Comparison of ENCODE assay signal across 16 cellular contexts in genomic region chr21:39972471-39972870, GRCh38.
"Had no signal": no experiment of that assay in that cellular context is flagged by ENCODE, and none has a peak within 500 bp of the region (broad histone marks: within the 10 kb centered on the region; RNA-seq: fewer than 3 reads in every experiment).

No MANE protein-coding gene starts in this region.

- H3K36me3 Mint-ChIP-seq: natural killer cell treated with Interleukin-12 subunit alpha and Interleukin-12 subunit beta and Interleukin-15 and Interleukin-18, amount 100 ng/mL, for 72 hours had no signal

- H3K27me3 ChIP-seq: neutrophil, upper lobe of right lung, vagina had no signal

- H3K27ac ChIP-seq: dorsolateral prefrontal cortex, heart right ventricle, neutrophil, stomach, upper lobe of right lung, vagina had no signal

- H3K4me1 ChIP-seq: heart right ventricle, stomach, upper lobe of right lung, vagina had no signal

- H3K36me3 ChIP-seq: heart right ventricle, neutrophil, stomach, upper lobe of right lung, vagina had no signal

- H3K27ac Mint-ChIP-seq: natural killer cell treated with Interleukin-12 subunit alpha and Interleukin-12 subunit beta and Interleukin-15 and Interleukin-18, amount 100 ng/mL, for 72 hours had no signal

- H3K9me3 ChIP-seq: neutrophil, stomach, upper lobe of right lung, vagina had no signal

- H3K4me3 ChIP-seq: dorsolateral prefrontal cortex, heart right ventricle, stomach, upper lobe of right lung, vagina had no signal

- H3K4me3 Mint-ChIP-seq: natural killer cell treated with Interleukin-12 subunit alpha and Interleukin-12 subunit beta and Interleukin-15 and Interleukin-18, amount 100 ng/mL, for 72 hours had no signal

- ATAC-seq: esophagus mucosa; heart right ventricle; left lobe of liver; natural killer cell treated with Interleukin-12 subunit alpha and Interleukin-12 subunit beta and Interleukin-15 and Interleukin-18, amount 100 ng/mL, for 72 hours; sciatic nerve; upper lobe of right lung had no signal

- DNase-seq: cortex of kidney; dorsolateral prefrontal cortex; effector CD8-positive, alpha-beta T cell; heart right ventricle; islet precursor cell; mammary epithelial cell; stimulated activated CD4-positive, alpha-beta T cell treated with anti-CD3 and anti-CD28 coated beads, Interleukin-12 subunit alpha, Interleukin-12 subunit beta, amount 100 ng/mL, for 4 hours; stimulated activated naive CD4-positive, alpha-beta T cell; stomach; upper lobe of right lung had no signal
